In genomic region chr6:148803979-148804378, GRCh38 we compare ENCODE assay signal across 18 cellular contexts. TPM values are rescaled to one million over a fixed set of nuclear protein-coding genes. Genes with fewer than 3 reads are reported as not detected.
A peak's percentile ranks its signal among the peaks of the same experiment; 100 is the strongest.
DNase-seq lines count a peak whose midpoint lies in the region; ATAC-seq and TF ChIP-seq lines count a peak whose summit lies in the region.
"Had no signal": no experiment of that assay in that cellular context is flagged by ENCODE, and none has a peak within 500 bp of the region (broad histone marks: within the 10 kb centered on the region; RNA-seq: fewer than 3 reads in every experiment).

No MANE protein-coding gene starts in this region.

- no peaks in the 10 kb centered on the region; the same call in 1 of the 2 replicates for H3K27me3 Mint-ChIP-seq in HFFc6 (ENCODE audit: insufficient read depth)
- no peaks in the 10 kb centered on the region for H3K27me3 Mint-ChIP-seq in activated T-helper 17 cell treated with anti-CD3 and anti-CD28 coated beads, Interleukin-2, amount 50 U/mL, for 72 hours
- H3K27me3 Mint-ChIP-seq: IgD-negative memory B cell had no signal

- TF ChIP-seq CTCF in HFFc6 (IDR thresholded peaks at IDR 0.05) = no peak
- no peak for TF ChIP-seq CTCF in foreskin keratinocyte (conservative IDR thresholded peaks at IDR 0.05)

- no peaks in the 10 kb centered on the region for H3K27me3 ChIP-seq in foreskin keratinocyte

- DNase-seq in NOMO-1 treated with DMSO at 0.1 percent for 48 hours (lab: John Stamatoyannopoulos, UW; ENCODE audit: unreplicated experiment) (peak; percentile 3), NOMO-1 (lab: John Stamatoyannopoulos, UW; ENCODE audit: unreplicated experiment in 2 of 2) (no peak), HFFc6 (peak; percentile 4), foreskin keratinocyte (no peak), retina (no peak)
- DNase-seq: AML-193, Caco-2, GDM1, MV-4-11, NCI-H2029 treated with DMSO at 0.1 percent for 48 hours, NCI-H446, NCI-H82, SHP77 had no signal

- H3K27ac ChIP-seq in foreskin keratinocyte = no peak overlapping the region

- peaks cover 11% of the 10 kb centered on the region for H3K4me1 ChIP-seq in foreskin keratinocyte

- H3K4me3 Mint-ChIP-seq in HFFc6 = no peak overlapping the region
- H3K4me3 Mint-ChIP-seq in activated T-helper 17 cell treated with anti-CD3 and anti-CD28 coated beads, Interleukin-2, amount 50 U/mL, for 72 hours = no peak overlapping the region
- H3K4me3 Mint-ChIP-seq: IgD-negative memory B cell had no signal

- peaks cover 10% of the 10 kb centered on the region; the same call in 1 of the 2 replicates for H3K36me3 Mint-ChIP-seq in HFFc6 (ENCODE audit: low read depth)
- no peaks in the 10 kb centered on the region for H3K36me3 Mint-ChIP-seq in activated T-helper 17 cell treated with anti-CD3 and anti-CD28 coated beads, Interleukin-2, amount 50 U/mL, for 72 hours (ENCODE audit: low read depth)

- peaks cover 52% of the 10 kb centered on the region for H3K4me1 Mint-ChIP-seq in HFFc6 (ENCODE audit: low read depth)
- peaks cover 6% of the 10 kb centered on the region for H3K4me1 Mint-ChIP-seq in activated T-helper 17 cell treated with anti-CD3 and anti-CD28 coated beads, Interleukin-2, amount 50 U/mL, for 72 hours

- peaks cover 6% of the 10 kb centered on the region; the same call in 1 of the 2 replicates for H3K9me3 Mint-ChIP-seq in HFFc6
- H3K9me3 Mint-ChIP-seq in activated T-helper 17 cell treated with anti-CD3 and anti-CD28 coated beads, Interleukin-2, amount 50 U/mL, for 72 hours = no peaks in the 10 kb centered on the region
- H3K9me3 Mint-ChIP-seq: IgD-negative memory B cell had no signal

- ATAC-seq in activated T-helper 17 cell treated with anti-CD3 and anti-CD28 coated beads, Interleukin-2, amount 50 U/mL, for 72 hours (replicated peaks) = peak; percentile 31
- peak; percentile 64 for ATAC-seq in foreskin keratinocyte
- no peak for ATAC-seq in GM21786 (IDR thresholded peaks at IDR 0.05; ENCODE audit: unreplicated experiment)
- no peak for ATAC-seq in HG03108 (IDR thresholded peaks at IDR 0.05; ENCODE audit: unreplicated experiment)
- ATAC-seq: SK-N-SH treated with all-trans-retinoic acid at 6 μM for 48 hours had no signal

- peak overlapping the region; percentile 20; the same call in 1 of the 2 replicates for H3K27ac Mint-ChIP-seq in HFFc6
- no peak overlapping the region for H3K27ac Mint-ChIP-seq in activated T-helper 17 cell treated with anti-CD3 and anti-CD28 coated beads, Interleukin-2, amount 50 U/mL, for 72 hours
- H3K27ac Mint-ChIP-seq: IgD-negative memory B cell had no signal

RNA-seq across cellular contexts. Expression of gene UST, which starts 57.1 kb away (rescaled TPM):
- total RNA-seq in HFFc6 (2021; fragmentation: NEBNext Ultra II Directional; extraction: Animal tissue kit (Norgen Biotek cat#: 25700)) = 10 to 100 TPM; 12.9 to 17.3 (median 16.7) TPM
- 1 to 10 TPM; 1.6 to 7.5 TPM for total RNA-seq in activated T-helper 17 cell treated with anti-CD3 and anti-CD28 coated beads, Interleukin-2, amount 50 U/mL, for 72 hours
- total RNA-seq in foreskin keratinocyte = 11.1 and 13.3 TPM in 2 replicates
- polyA plus RNA-seq in foreskin keratinocyte = 6.7 and 7.6 TPM in 2 replicates
- total RNA-seq: Caco-2 had no signal

Comparison
In these comparisons a context has a peak if more than half of its experiments do, and no peak if none do; other contexts are left out.
1. DNase-seq: peak in NOMO-1 treated with DMSO at 0.1 percent for 48 hours (single experiment) and HFFc6 (single experiment); none in NOMO-1 (0 of 2), foreskin keratinocyte (0 of 2) and retina (single experiment).
2. ATAC-seq: peak in activated T-helper 17 cell treated with anti-CD3 and anti-CD28 coated beads, Interleukin-2, amount 50 U/mL, for 72 hours (single experiment) and foreskin keratinocyte (single experiment); none in GM21786 (single experiment) and HG03108 (single experiment).